In genomic region chr1:173861731-173862145, GRCh38 we compare ENCODE assay signal across 1 cellular context.
TF ChIP-seq lines count a peak whose summit lies in the region.

No MANE protein-coding gene starts in this region.

TF ChIP-seq in GM12878, 131 proteins besides CTCF, POLR2A, EP300 and RAD21:
- TF ChIP-seq SMAD5 (IDR thresholded peaks at IDR 0.05; ENCODE audit: low read depth) (0 out of 2 replicates have a peak, but pooled peaks have one; percentile 46), LARP7 (IDR thresholded peaks at IDR 0.05) (no peak), POLR2AphosphoS5 (IDR thresholded peaks at IDR 0.05; ENCODE audit: low read length) (0 out of 2 replicates have a peak, but pooled peaks have one; percentile 19), BCL3 (IDR thresholded peaks at IDR 0.05; ENCODE audit: borderline replicate concordance, insufficient read depth, low read depth, low read length, poor library complexity, severe bottlenecking) (peak; percentile 42), TCF3 (IDR thresholded peaks at IDR 0.05; ENCODE audit: borderline replicate concordance, insufficient read depth, low read depth, low read length) (0 out of 2 replicates have a peak, but pooled peaks have one; percentile 15), SMAD1 (IDR thresholded peaks at IDR 0.05; ENCODE audit: low read depth, partially characterized antibody) (no peak), BMI1 (IDR thresholded peaks at IDR 0.05; ENCODE audit: borderline replicate concordance) (0 out of 2 replicates have a peak, but pooled peaks have one; percentile 8), NKRF (conservative IDR thresholded peaks at IDR 0.05) (no peak), POU2F2 (IDR thresholded peaks at IDR 0.05; ENCODE audit: borderline replicate concordance, low read depth, low read length) (no peak), CBFB (IDR thresholded peaks at IDR 0.05; ENCODE audit: low read depth) (0 out of 2 replicates have a peak, but pooled peaks have one; percentile 3)
TF ChIP-seq in GM12878: peak in this region for 6.
